31 cellular contexts compared by ENCODE assay signal in genomic region chr3:69102384-69102783, GRCh38. TPM values are rescaled to one million over a fixed set of nuclear protein-coding genes. Genes with fewer than 3 reads are reported as not detected.
DNase-seq lines count a peak whose midpoint lies in the region; ATAC-seq and TF ChIP-seq lines count a peak whose summit lies in the region.
"Had no signal": no experiment of that assay in that cellular context is flagged by ENCODE, and none has a peak within 500 bp of the region (broad histone marks: within the 10 kb centered on the region; RNA-seq: fewer than 3 reads in every experiment).

No MANE protein-coding gene starts in this region.

- H3K18ac ChIP-seq in trophoblast cell (ENCODE audit: low read length): no peak overlapping the region

- no peak for DNase-seq in activated naive CD4-positive, alpha-beta T cell (lab: John Stamatoyannopoulos, UW)
- DNase-seq in Caco-2 (no peak), epithelial cell of prostate (ENCODE audit: low read depth, low spot score) (no peak), trophoblast cell (peak; percentile 91 to 94), NCI-H1694 (lab: John Stamatoyannopoulos, UW) (no peak), NCI-H2029 (lab: John Stamatoyannopoulos, UW) (no peak)
- DNase-seq: activated naive CD4-positive, alpha-beta T cell treated with anti-CD3 and anti-CD28 coated beads, Interleukin-2, amount 50 U/mL, for 16 hours; activated T-cell treated with anti-CD3 and anti-CD28 coated beads, Interleukin-2, amount 50 U/mL, for 48 hours; anterior cingulate cortex; Calu3; DND-41; H9; left lung; NCI-H1417; NCI-H2081 treated with DMSO at 0.1 percent for 48 hours; NCI-H226; NCI-H748 treated with DMSO at 0.1 percent for 48 hours; retina; spleen had no signal

- no peak overlapping the region for H4K12ac ChIP-seq in trophoblast cell (ENCODE audit: low read depth, low read length)

- no peak overlapping the region for H3K4me3 Mint-ChIP-seq in activated naive CD4-positive, alpha-beta T cell treated with anti-CD3 and anti-CD28 coated beads, Interleukin-2, amount 50 U/mL, for 24 hours
- H3K4me3 Mint-ChIP-seq in Caco-2 (ENCODE audit: unreplicated experiment): no peak overlapping the region
- H3K4me3 Mint-ChIP-seq: H9, nephron had no signal

- H2AFZ ChIP-seq in trophoblast cell (ENCODE audit: insufficient read depth, low read length, poor library complexity): no peak overlapping the region

- H3K27me3 ChIP-seq in Caco-2 (replicated peaks; ENCODE audit: control insufficient read depth, insufficient read depth, low read length) (no peaks in the 10 kb centered on the region), trophoblast cell (ENCODE audit: insufficient read depth, low read length) (no peaks in the 10 kb centered on the region)
- H3K27me3 ChIP-seq: left lung, spleen, tibial nerve had no signal

- ATAC-seq in GM21825 (IDR thresholded peaks at IDR 0.05; ENCODE audit: unreplicated experiment): no peak
- ATAC-seq: A549, K562, left lung, SK-N-SH treated with all-trans-retinoic acid at 6 μM for 48 hours had no signal

- no peak overlapping the region for H3K23ac ChIP-seq in trophoblast cell (ENCODE audit: low read length)

- H3K4me2 ChIP-seq in trophoblast cell (ENCODE audit: low read length): peak overlapping the region; percentile 53
- H3K4me2 ChIP-seq: A549 had no signal

- no peaks in the 10 kb centered on the region for H3K4me1 ChIP-seq in Caco-2
- peaks cover 6 to 8% of the 10 kb centered on the region in 2 experiments for H3K4me1 ChIP-seq in trophoblast cell (ENCODE audit: control insufficient read depth in 1 of 2, insufficient read depth in 2 of 2, low read length in 2 of 2)
- H3K4me1 ChIP-seq: A549 had no signal

- H3K36me3 ChIP-seq in Caco-2 (ENCODE audit: control insufficient read depth, insufficient read depth, low read length): no peaks in the 10 kb centered on the region
- peaks cover 2 to 10% of the 10 kb centered on the region in 2 experiments for H3K36me3 ChIP-seq in trophoblast cell (ENCODE audit: control insufficient read depth in 1 of 2, insufficient read depth in 2 of 2, low read length in 2 of 2)

- H4K8ac ChIP-seq in trophoblast cell (ENCODE audit: low read depth, low read length): no peak overlapping the region

- no peak overlapping the region for H3K4me3 ChIP-seq in Caco-2 (ENCODE audit: low read depth, low read length)
- H3K4me3 ChIP-seq in trophoblast cell (ENCODE audit: low read depth, low read length): no peak overlapping the region
- H3K4me3 ChIP-seq: A549, coronary artery, K562, left lung, spleen, tibial nerve had no signal

- CTCF ChIA-PET in Caco-2 (lab: Charles Lee): no interaction called here

- H4K91ac ChIP-seq in trophoblast cell (ENCODE audit: low read depth, low read length): no peak overlapping the region

- no peaks in the 10 kb centered on the region for H3K27me3 Mint-ChIP-seq in activated naive CD4-positive, alpha-beta T cell treated with anti-CD3 and anti-CD28 coated beads, Interleukin-2, amount 50 U/mL, for 24 hours
- no peaks in the 10 kb centered on the region for H3K27me3 Mint-ChIP-seq in Caco-2 (ENCODE audit: insufficient read depth, unreplicated experiment)

- no peaks in the 10 kb centered on the region for H3K79me2 ChIP-seq in trophoblast cell (ENCODE audit: control insufficient read depth, insufficient read depth, low read length, poor library complexity)

- H3K36me3 Mint-ChIP-seq in activated naive CD4-positive, alpha-beta T cell treated with anti-CD3 and anti-CD28 coated beads, Interleukin-2, amount 50 U/mL, for 24 hours: peaks cover 18% of the 10 kb centered on the region
- no peaks in the 10 kb centered on the region for H3K36me3 Mint-ChIP-seq in Caco-2 (ENCODE audit: insufficient read depth, unreplicated experiment)

- H3K27ac Mint-ChIP-seq in activated naive CD4-positive, alpha-beta T cell treated with anti-CD3 and anti-CD28 coated beads, Interleukin-2, amount 50 U/mL, for 24 hours: peak overlapping the region; percentile 81
- peak overlapping the region; percentile 4 for H3K27ac Mint-ChIP-seq in Caco-2 (ENCODE audit: unreplicated experiment)
- H3K27ac Mint-ChIP-seq: H9, nephron had no signal

- intact Hi-C loops in Caco-2 (cut with micrococcal nuclease; ENCODE audit: unreplicated experiment): no loop called here

- H3K9ac ChIP-seq in trophoblast cell (ENCODE audit: low read length): no peak overlapping the region

- no peak overlapping the region for H2BK5ac ChIP-seq in trophoblast cell (ENCODE audit: low read depth, low read length, poor library complexity)

- H3K9me3 Mint-ChIP-seq in activated naive CD4-positive, alpha-beta T cell treated with anti-CD3 and anti-CD28 coated beads, Interleukin-2, amount 50 U/mL, for 24 hours: no peaks in the 10 kb centered on the region
- no peaks in the 10 kb centered on the region for H3K9me3 Mint-ChIP-seq in Caco-2 (ENCODE audit: unreplicated experiment)
- H3K9me3 Mint-ChIP-seq: H9, nephron had no signal

- no peak overlapping the region for H2AK5ac ChIP-seq in trophoblast cell (ENCODE audit: low read length)

- peaks cover 4% of the 10 kb centered on the region for H3K79me1 ChIP-seq in trophoblast cell (ENCODE audit: low read length)

- H3K4ac ChIP-seq in trophoblast cell (ENCODE audit: low read depth, low read length): no peak overlapping the region

- BruUV-seq in Caco-2 (replicated peaks; lab: Mats Ljungman, UMichigan): no TSS peak

- no peak overlapping the region for H2BK12ac ChIP-seq in trophoblast cell (ENCODE audit: low read length)

- no peaks in the 10 kb centered on the region for H3K9me3 ChIP-seq in Caco-2
- no peaks in the 10 kb centered on the region for H3K9me3 ChIP-seq in trophoblast cell (ENCODE audit: insufficient read depth, low read depth, low read length)
- H3K9me3 ChIP-seq: A549, left lung, spleen, tibial nerve had no signal

- H3K27ac ChIP-seq in epithelial cell of prostate: peak overlapping the region; percentile 0
- peak overlapping the region; percentile 43 for H3K27ac ChIP-seq in trophoblast cell (ENCODE audit: low read depth, low read length)
- H3K27ac ChIP-seq: A549, coronary artery, left lung, RWPE1, tibial nerve had no signal

- WGBS in trophoblast cell (ENCODE audit: extremely low coverage, insufficient coverage, insufficient read length): no CpG with 5 or more reads among the region's 4 CpGs

- H2BK120ac ChIP-seq in trophoblast cell (ENCODE audit: insufficient read depth, low read length, poor library complexity): no peak overlapping the region

- no peak overlapping the region for H3K14ac ChIP-seq in trophoblast cell (ENCODE audit: low read length)

- POLR2A ChIA-PET in Caco-2 (lab: Charles Lee): no interaction called here

- peaks cover 49% of the 10 kb centered on the region for H3K4me1 Mint-ChIP-seq in activated naive CD4-positive, alpha-beta T cell treated with anti-CD3 and anti-CD28 coated beads, Interleukin-2, amount 50 U/mL, for 24 hours
- no peaks in the 10 kb centered on the region for H3K4me1 Mint-ChIP-seq in Caco-2 (ENCODE audit: low read depth, unreplicated experiment)
- H3K4me1 Mint-ChIP-seq: H9, nephron had no signal

- no peak for TF ChIP-seq CTCF in Caco-2 (IDR thresholded peaks at IDR 0.05; ENCODE audit: insufficient read depth in 1 of 2, low read depth in 1 of 2, low read length in 1 of 2, severe bottlenecking in 1 of 2, unreplicated experiment in 1 of 2)

RNA-seq across cellular contexts. Expression of gene ARL6IP5, which starts 17.6 kb away (rescaled TPM):
- 31.2 and 32.1 TPM in 2 replicates for total RNA-seq in Caco-2 (2022)
- 80.1 and 84.4 TPM in 2 replicates for polyA plus RNA-seq in trophoblast cell (2013)

RNA-seq across cellular contexts. Expression of gene LMOD3, which starts 20.0 kb away (rescaled TPM):
- not detected in 2 replicates for total RNA-seq in Caco-2 (2022)
- 0.01 TPM in 1 of 2 replicates, not detected in the other for polyA plus RNA-seq in trophoblast cell (2013)
- total RNA-seq: Calu3; H9; K562; M059J; osteocyte; T-helper 2 cell treated with Interferon-gamma antibody and Interleukin-4, amounts not matched to agents 100 ng/mL and 5 ng/mL, for 36 hours; tibial nerve had no signal
- polyA plus RNA-seq: A549 had no signal

RNA-seq across cellular contexts. Expression of gene UBA3, which starts 22.2 kb away (rescaled TPM):
- total RNA-seq in Caco-2 (2022): 45.7 and 49.6 TPM in 2 replicates
- polyA plus RNA-seq in trophoblast cell (2013): 52.4 and 52.8 TPM in 2 replicates

RNA-seq across cellular contexts. Expression of gene TMF1, which starts 50.3 kb away (rescaled TPM):
- 30.2 and 35.0 TPM in 2 replicates for total RNA-seq in Caco-2 (2022)
- 37.6 and 38.3 TPM in 2 replicates for polyA plus RNA-seq in trophoblast cell (2013)

Comparison
In these comparisons a context has a peak if more than half of its experiments do, and no peak if none do; other contexts are left out.
1. DNase-seq: peak in trophoblast cell (2 of 2); none in activated naive CD4-positive, alpha-beta T cell (0 of 4), Caco-2 (0 of 2), epithelial cell of prostate (single experiment), NCI-H1694 (single experiment) and NCI-H2029 (single experiment).